ENCODE assay signal across 19 cellular contexts in the genomic region with DNA sequence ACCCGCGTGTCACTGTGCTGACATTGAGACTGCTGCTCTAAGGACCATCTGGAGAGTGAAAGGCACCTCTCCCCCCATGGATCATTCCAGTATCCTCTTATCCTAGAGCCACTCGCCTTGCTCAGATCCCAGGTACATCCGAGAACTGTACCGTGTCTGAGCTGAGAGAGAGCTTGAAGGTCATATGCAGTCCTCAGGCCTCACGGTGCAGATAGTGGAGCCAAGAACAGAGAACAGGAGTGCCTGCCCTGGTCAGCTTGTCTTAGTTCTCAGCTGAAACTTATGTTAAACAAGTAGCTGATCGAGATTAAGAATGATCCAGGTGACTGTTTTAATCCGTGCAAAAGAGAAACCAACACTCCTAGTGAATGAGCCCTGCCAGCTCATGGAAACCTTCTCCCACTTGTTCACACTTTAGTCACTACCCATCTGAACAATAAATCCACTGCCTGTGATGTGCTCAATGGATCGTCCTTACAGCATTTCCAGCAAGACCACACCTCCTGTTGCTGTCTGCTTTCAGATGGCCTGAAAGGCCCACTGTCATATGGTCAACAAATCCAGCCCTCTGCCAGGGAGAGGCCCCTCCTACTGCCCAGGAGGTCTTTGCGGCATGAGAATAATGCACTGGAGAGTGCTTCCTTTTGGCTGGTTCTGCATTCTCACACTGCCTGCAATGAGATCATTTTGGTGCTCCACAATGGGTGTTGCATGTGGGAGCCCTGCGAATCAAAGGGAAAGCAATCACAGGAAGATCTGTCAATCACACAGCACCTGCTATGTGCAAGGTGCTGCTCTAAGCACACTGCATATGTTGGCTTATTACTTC. TPM values are rescaled to one million over a fixed set of nuclear protein-coding genes. Genes with fewer than 3 reads are reported as not detected.
A peak's percentile ranks its signal among the peaks of the same experiment; 100 is the strongest.
DNase-seq lines count a peak whose midpoint lies in the region; ATAC-seq and TF ChIP-seq lines count a peak whose summit lies in the region.
"Had no signal": no experiment of that assay in that cellular context is flagged by ENCODE, and none has a peak within 500 bp of the region (broad histone marks: within the 10 kb centered on the region; RNA-seq: fewer than 3 reads in every experiment).

No MANE protein-coding gene starts in this region.

- H3K4me1 ChIP-seq in lung (ENCODE audit: control insufficient read depth in 2 of 2, insufficient read depth in 2 of 2, low read length in 2 of 2), result peaks cover 0 to 2% of the 10 kb centered on the region in 2 donors

- peaks cover 5% of the 10 kb centered on the region for H3K27me3 Mint-ChIP-seq in brain

- CTCF ChIA-PET in GM10248 (lab: Yijun Ruan, JAX), result no interaction called here

- 71 to 73% methylated on average over 11 of the region's 11 CpGs for WGBS in lung, 2 donors

- TF ChIP-seq CTCF in brain (conservative IDR thresholded peaks at IDR 0.05) (no peak), lung (IDR thresholded peaks at IDR 0.05; ENCODE audit: control extremely low read depth, extremely low read depth) (no peak), GM10248 (IDR thresholded peaks at IDR 0.05; ENCODE audit: control extremely low read depth, extremely low read depth, low read depth, missing control alignments) (no peak)

- H3K27ac Mint-ChIP-seq in brain, result peak overlapping the region in 4 of 5 experiments; percentile 43 to 95 (median 87)
- H3K27ac Mint-ChIP-seq: memory B cell; natural killer cell treated with Interleukin-12 subunit alpha and Interleukin-12 subunit beta and Interleukin-15 and Interleukin-18, amount 100 ng/mL, for 72 hours had no signal

- no peak overlapping the region for H3K4me3 ChIP-seq in lung
- H3K4me3 ChIP-seq: coronary artery, GM23248, SK-N-MC had no signal

- POLR2A ChIA-PET in GM10248 (lab: Yijun Ruan, JAX), result no interaction called here

- H3K9me3 Mint-ChIP-seq in brain, result peaks cover 0 to 3% (median 0%) of the 10 kb centered on the region in 5 experiments
- H3K9me3 Mint-ChIP-seq: memory B cell; natural killer cell treated with Interleukin-12 subunit alpha and Interleukin-12 subunit beta and Interleukin-15 and Interleukin-18, amount 100 ng/mL, for 72 hours had no signal

- peak overlapping the region in 1 of 5 experiments; percentile 10 for H3K4me3 Mint-ChIP-seq in brain
- H3K4me3 Mint-ChIP-seq: memory B cell; natural killer cell treated with Interleukin-12 subunit alpha and Interleukin-12 subunit beta and Interleukin-15 and Interleukin-18, amount 100 ng/mL, for 72 hours had no signal

- no peaks in the 10 kb centered on the region for H3K9me3 ChIP-seq in lung (ENCODE audit: control insufficient read depth in 2 of 2, insufficient read depth in 1 of 2, low read length in 1 of 2)

- peak; percentile 30 for DNase-seq in ELF-1 (ENCODE audit: low read depth, low spot score)
- peak; percentile 59 for DNase-seq in NCI-H2196 treated with DMSO at 0.1 percent for 48 hours (lab: John Stamatoyannopoulos, UW; ENCODE audit: unreplicated experiment)
- peak; percentile 26 for DNase-seq in lung (ENCODE audit: low spot score)
- no peak for DNase-seq in GM10248 (ENCODE audit: extremely low spot score)
- no peak for DNase-seq in stimulated activated CD4-positive, alpha-beta T cell treated with anti-CD3 and anti-CD28 coated beads, Interleukin-15, amount 100 ng/mL, for 24 hours
- no peak for DNase-seq in CD1c-positive myeloid dendritic cell (ENCODE audit: extremely low spot score)
- DNase-seq: activated CD4-positive, alpha-beta T cell treated with anti-CD3 and anti-CD28 coated beads for 48 hours; activated naive CD4-positive, alpha-beta T cell treated with Interleukin-2 at 50 U/mL for 16 hours; aorta; COR-L47; GM23248; NCI-H446 treated with DMSO at 0.1 percent for 48 hours; T1000 had no signal

- no peaks in the 10 kb centered on the region for H3K36me3 Mint-ChIP-seq in brain
- H3K36me3 Mint-ChIP-seq: memory B cell; natural killer cell treated with Interleukin-12 subunit alpha and Interleukin-12 subunit beta and Interleukin-15 and Interleukin-18, amount 100 ng/mL, for 72 hours had no signal

- H3K4me1 Mint-ChIP-seq in brain, result peaks cover 55% of the 10 kb centered on the region
- H3K4me1 Mint-ChIP-seq: memory B cell had no signal

- H3K27me3 ChIP-seq in lung (ENCODE audit: control insufficient read depth, insufficient read depth), result no peaks in the 10 kb centered on the region

- ATAC-seq in lung (ENCODE audit: insufficient read depth, low FRiP score) (no peak), GM19035 (IDR thresholded peaks at IDR 0.05; ENCODE audit: unreplicated experiment) (no peak)
- ATAC-seq: natural killer cell treated with Interleukin-12 subunit alpha and Interleukin-12 subunit beta and Interleukin-15 and Interleukin-18, amount 100 ng/mL, for 72 hours had no signal

- no peak overlapping the region for H3K27ac ChIP-seq in lung (ENCODE audit: low read depth in 1 of 2, low read length in 1 of 2)
- H3K27ac ChIP-seq: coronary artery, GM23248, SK-N-MC had no signal

- H3K36me3 ChIP-seq in lung (ENCODE audit: control insufficient read depth in 2 of 2, insufficient read depth in 2 of 2, low read length in 2 of 2), result no peaks in the 10 kb centered on the region

RNA-seq across cellular contexts. Expression of a gene that starts 43.7 kb away (rescaled TPM):
- polyA plus RNA-seq in brain (ENCODE audit: insufficient read depth, low read depth, low replicate concordance) (36.8 TPM), lung (10 to 100 TPM in 1 of 2 donors, 1 to 10 TPM in 1; 6.8 to 12.5 TPM)
- total RNA-seq in lung, result 10 to 100 TPM; 46.1 to 77.4 TPM
- total RNA-seq: GM23248; natural killer cell treated with Interleukin-12 subunit alpha and Interleukin-12 subunit beta and Interleukin-15 and Interleukin-18, amount 100 ng/mL, for 72 hours had no signal

Comparison
In these comparisons a context has a peak if more than half of its experiments do, and no peak if none do; other contexts are left out.
1. DNase-seq: peak in ELF-1 (single experiment), NCI-H2196 treated with DMSO at 0.1 percent for 48 hours (single experiment) and lung (single experiment); none in GM10248 (single experiment), stimulated activated CD4-positive, alpha-beta T cell treated with anti-CD3 and anti-CD28 coated beads, Interleukin-15, amount 100 ng/mL, for 24 hours (single experiment) and CD1c-positive myeloid dendritic cell (single experiment).